Comparison of ENCODE assay signal across 23 cellular contexts in genomic region chr14:56812364-56813103, GRCh38. TPM values are rescaled to one million over a fixed set of nuclear protein-coding genes. Genes with fewer than 3 reads are reported as not detected.
DNase-seq lines count a peak whose midpoint lies in the region; FAIRE-seq and TF ChIP-seq lines count a peak whose summit lies in the region.
"Had no signal": no experiment of that assay in that cellular context is flagged by ENCODE, and none has a peak within 500 bp of the region (broad histone marks: within the 10 kb centered on the region; RNA-seq: fewer than 3 reads in every experiment).

No MANE protein-coding gene starts in this region.

- H3K9me3 ChIP-seq in HUES48 (ENCODE audit: control insufficient read depth, insufficient read depth, low read length) (no peaks in the 10 kb centered on the region), ectodermal cell (ENCODE audit: control insufficient read depth, low read length) (no peaks in the 10 kb centered on the region)
- H3K9me3 ChIP-seq: heart left ventricle, tibial artery had no signal

- H3K27me3 ChIP-seq in HUES48 (ENCODE audit: control insufficient read depth, insufficient read depth, low read length) (peaks cover 100% of the 10 kb centered on the region), ectodermal cell (ENCODE audit: control insufficient read depth, insufficient read depth, low read length, poor library complexity, severe bottlenecking) (peaks cover 100% of the 10 kb centered on the region)

- no peak overlapping the region for H3K9ac ChIP-seq in HUES48 (ENCODE audit: low read depth, low read length)

- H3K4me1 ChIP-seq in HUES48 (ENCODE audit: control insufficient read depth, insufficient read depth, low read length), result peaks cover 62% of the 10 kb centered on the region
- peaks cover 28% of the 10 kb centered on the region for H3K4me1 ChIP-seq in ectodermal cell (ENCODE audit: control insufficient read depth, insufficient read depth, low read length)

- H3K27ac Mint-ChIP-seq in nephron progenitor cell, result no peak overlapping the region
- H3K27ac Mint-ChIP-seq: activated CD4-positive, alpha-beta memory T cell treated with anti-CD3 and anti-CD28 coated beads for 36 hours; CD4-positive, alpha-beta memory T cell had no signal

- DNase-seq in nephron progenitor cell, result peak; percentile 28
- no peak for DNase-seq in medulla oblongata (ENCODE audit: extremely low spot score)
- DNase-seq in AG08396 (ENCODE audit: low spot score), result no peak
- no peak for DNase-seq in NCI-H69 (lab: John Stamatoyannopoulos, UW)
- no peak for DNase-seq in NCI-H1930 (lab: John Stamatoyannopoulos, UW)
- DNase-seq: activated CD4-positive, alpha-beta memory T cell treated with anti-CD3 and anti-CD28 coated beads for 36 hours; activated gamma-delta T cell treated with Interleukin-2 at 50 U/mL for 16 hours; activated T-cell treated with anti-CD3 and anti-CD28 coated beads, Interleukin-2, amount 50 U/mL, for 1 hour; amniotic stem cell; CD4-positive, alpha-beta memory T cell; heart left ventricle; NCI-H1105 treated with DMSO at 0.1 percent for 48 hours; NCI-H2081; NCI-H345; spleen; stimulated activated CD4-positive, alpha-beta T cell treated with anti-CD3 and anti-CD28 coated beads, Interleukin-4, amount 100 ng/mL, for 24 hours; stimulated activated naive CD8-positive, alpha-beta T cell treated with anti-CD3 and anti-CD28 coated beads, Interleukin-15, Interleukin-2, amounts not matched to agents 100 U/mL and 50 U/mL, for 24 hours; tibial artery had no signal

- peaks cover 100% of the 10 kb centered on the region for H3K27me3 Mint-ChIP-seq in nephron progenitor cell (ENCODE audit: low read depth, poor library complexity)

- H3K9me3 Mint-ChIP-seq in nephron progenitor cell, result peaks cover 8% of the 10 kb centered on the region
- H3K9me3 Mint-ChIP-seq: activated CD4-positive, alpha-beta memory T cell treated with anti-CD3 and anti-CD28 coated beads for 36 hours had no signal

- H3K4me1 Mint-ChIP-seq in nephron progenitor cell, result peaks cover 38% of the 10 kb centered on the region

- no peak for TF ChIP-seq CTCF in nephron progenitor cell (IDR thresholded peaks at IDR 0.05)

- WGBS in ectodermal cell, 2 experiments, result 2 to 3% methylated on average over 22 to 25 of the region's 25 CpGs

- no peaks in the 10 kb centered on the region for H3K36me3 Mint-ChIP-seq in nephron progenitor cell (ENCODE audit: low read depth)

- H3K4me3 Mint-ChIP-seq in nephron progenitor cell, result no peak overlapping the region
- H3K4me3 Mint-ChIP-seq: activated CD4-positive, alpha-beta memory T cell treated with anti-CD3 and anti-CD28 coated beads for 36 hours; CD4-positive, alpha-beta memory T cell had no signal

- peak; percentile 86 for FAIRE-seq in G401.6 (lab: Jason Lieb, UNC)
- FAIRE-seq: GM12878 had no signal

- no peaks in the 10 kb centered on the region for H3K36me3 ChIP-seq in HUES48 (ENCODE audit: control insufficient read depth, insufficient read depth, low read length)
- H3K36me3 ChIP-seq in ectodermal cell (ENCODE audit: control insufficient read depth, insufficient read depth, low read length), result no peaks in the 10 kb centered on the region
- H3K36me3 ChIP-seq: heart left ventricle, spleen, tibial artery had no signal

- H3K27ac ChIP-seq in HUES48 (ENCODE audit: low read depth, low read length) (peak overlapping the region; percentile 1), ectodermal cell (ENCODE audit: insufficient read depth, low read depth, low read length, poor library complexity, severe bottlenecking) (no peak overlapping the region)
- H3K27ac ChIP-seq: heart left ventricle, spleen, tibial artery, VCaP had no signal

- peak overlapping the region; percentile 65 for H3K4me3 ChIP-seq in HUES48 (ENCODE audit: low read depth, low read length)
- H3K4me3 ChIP-seq in ectodermal cell (ENCODE audit: insufficient read depth, low read depth, low read length), result peak overlapping the region; percentile 83
- H3K4me3 ChIP-seq: GM12878, heart left ventricle, spleen, tibial artery had no signal

RNA-seq across cellular contexts. Expression of gene OTX2, which starts 2.3 kb away (rescaled TPM):
- polyA plus RNA-seq in ectodermal cell (2013, experiment 1 of 4), result 356 TPM
- polyA plus RNA-seq in ectodermal cell (2013, experiment 2 of 4), result 485 TPM
- polyA plus RNA-seq in ectodermal cell (2013, experiment 3 of 4), result 315 TPM
- 387 TPM for polyA plus RNA-seq in ectodermal cell (2013, experiment 4 of 4)
- polyA plus RNA-seq: CD4-positive, alpha-beta memory T cell; GM12878; heart left ventricle; spleen had no signal
